Comparison of ENCODE assay signal across 22 cellular contexts in genomic region chr15:69958494-69959134, GRCh38.
A peak's percentile ranks its signal among the peaks of the same experiment; 100 is the strongest.
DNase-seq lines count a peak whose midpoint lies in the region; ATAC-seq, FAIRE-seq and TF ChIP-seq lines count a peak whose summit lies in the region.
"Had no signal": no experiment of that assay in that cellular context is flagged by ENCODE, and none has a peak within 500 bp of the region (broad histone marks: within the 10 kb centered on the region; RNA-seq: fewer than 3 reads in every experiment).

No MANE protein-coding gene starts in this region.

- no peaks in the 10 kb centered on the region for H3K36me3 Mint-ChIP-seq in memory B cell
- H3K36me3 Mint-ChIP-seq in effector memory CD8-positive, alpha-beta T cell (ENCODE audit: insufficient read depth): peaks cover 2% of the 10 kb centered on the region
- H3K36me3 Mint-ChIP-seq: CD14-positive monocyte; naive thymus-derived CD8-positive, alpha-beta T cell; stimulated activated effector memory CD8-positive, alpha-beta T cell treated with anti-CD3 and anti-CD28 coated beads, Interleukin-12 subunit alpha, Interleukin-12 subunit beta, amount 100 ng/mL, for 72 hours had no signal

- TF ChIP-seq RAD21 in Ishikawa (IDR thresholded peaks at IDR 0.05; ENCODE audit: low read depth) (no peak), GM12878 (IDR thresholded peaks at IDR 0.05; ENCODE audit: insufficient read depth, low read depth, low read length) (no peak)

- in situ Hi-C loops in GM12878 (cut with MboI): no loop called here

- RAD21 ChIA-PET in GM12878 (lab: Charles Lee; ENCODE audit: unreplicated experiment): interaction anchor here (0.5 kb wide), 1 partner anchor 367 kb away, joined by 3 read pairs; no protein-coding TSS in a partner anchor

- ATAC-seq in GM12878: no peak
- no peak for ATAC-seq in memory B cell (ENCODE audit: low read depth)
- no peak for ATAC-seq in effector memory CD8-positive, alpha-beta T cell (replicated peaks)
- ATAC-seq in gastroesophageal sphincter: no peak
- ATAC-seq: naive thymus-derived CD8-positive, alpha-beta T cell; stimulated activated effector memory CD8-positive, alpha-beta T cell treated with anti-CD3 and anti-CD28 coated beads, Interleukin-12 subunit alpha, Interleukin-12 subunit beta, amount 100 ng/mL, for 72 hours had no signal

- no peaks in the 10 kb centered on the region for H3K9me3 ChIP-seq in GM12878 (replicated peaks; ENCODE audit: control insufficient read depth, insufficient read depth, low read length)
- H3K9me3 ChIP-seq in gastroesophageal sphincter: no peaks in the 10 kb centered on the region
- H3K9me3 ChIP-seq: colonic mucosa, prostate gland, spleen, transverse colon had no signal

- no peak overlapping the region for H2AFZ ChIP-seq in GM12878 (ENCODE audit: control insufficient read depth, low read depth, low read length)

- H3K27ac ChIP-seq in GM12878 (ENCODE audit: control insufficient read depth, insufficient read depth): no peak overlapping the region
- H3K27ac ChIP-seq in gastroesophageal sphincter: no peak overlapping the region
- H3K27ac ChIP-seq: colonic mucosa, epithelial cell of prostate, prostate gland, transverse colon had no signal

- intact Hi-C loops in GM12878 (cut with micrococcal nuclease; ENCODE audit: unreplicated experiment): no loop called here

- BruUV-seq in GM12878 (replicated peaks; lab: Mats Ljungman, UMichigan): no TSS peak

- CTCF ChIA-PET in GM12878 (lab: Yijun Ruan, JAX): interaction anchor here (0.6 kb wide), 1 partner anchor 530 kb away, joined by 3 read pairs; no protein-coding TSS in a partner anchor

- peaks cover 3% of the 10 kb centered on the region for H3K27me3 Mint-ChIP-seq in memory B cell
- H3K27me3 Mint-ChIP-seq in effector memory CD8-positive, alpha-beta T cell: peaks cover 6 to 19% of the 10 kb centered on the region in 2 donors

- H3K27ac Mint-ChIP-seq in memory B cell: peak overlapping the region; percentile 84
- H3K27ac Mint-ChIP-seq in effector memory CD8-positive, alpha-beta T cell: no peak overlapping the region
- H3K27ac Mint-ChIP-seq: HFFc6; naive thymus-derived CD8-positive, alpha-beta T cell; stimulated activated effector memory CD8-positive, alpha-beta T cell treated with anti-CD3 and anti-CD28 coated beads, Interleukin-12 subunit alpha, Interleukin-12 subunit beta, amount 100 ng/mL, for 72 hours had no signal

- H4K20me1 ChIP-seq in GM12878 (ENCODE audit: control insufficient read depth, insufficient read depth): no peaks in the 10 kb centered on the region

- H3K4me2 ChIP-seq in GM12878 (ENCODE audit: control insufficient read depth, insufficient read depth): no peak overlapping the region

- H3K27me3 ChIP-seq in GM12878 (replicated peaks in 1 of 2; ENCODE audit: control insufficient read depth in 2 of 2, insufficient read depth in 2 of 2, low read length in 1 of 2) (no peaks in the 10 kb centered on the region), gastroesophageal sphincter (peaks cover 12% of the 10 kb centered on the region)
- H3K27me3 ChIP-seq: colonic mucosa, transverse colon had no signal

- no peak for TF ChIP-seq POLR2A in GM12878 (IDR thresholded peaks at IDR 0.05; ENCODE audit: low read depth, low read length)
- TF ChIP-seq POLR2A in gastroesophageal sphincter (IDR thresholded peaks at IDR 0.05): no peak

- SMC1A ChIA-PET in GM12878 (lab: Charles Lee; ENCODE audit: uncharacterized antibody, unreplicated experiment): no interaction called here

- no peaks in the 10 kb centered on the region for H3K4me1 ChIP-seq in GM12878 (ENCODE audit: control insufficient read depth, insufficient read depth, low read length)
- no peaks in the 10 kb centered on the region for H3K4me1 ChIP-seq in gastroesophageal sphincter
- H3K4me1 ChIP-seq: colonic mucosa, prostate gland, transverse colon had no signal

- TF ChIP-seq CTCF in GM12878 (IDR thresholded peaks at IDR 0.05 in 2 of 3, conservative IDR thresholded peaks at IDR 0.05 in 1 of 3; ENCODE audit: control insufficient read depth in 2 of 3, extremely low read depth in 1 of 3, insufficient read depth in 1 of 3, low read depth in 3 of 3, low read length in 3 of 3) (no peak), gastroesophageal sphincter (IDR thresholded peaks at IDR 0.05) (no peak)

- no peaks in the 10 kb centered on the region for H3K36me3 ChIP-seq in GM12878 (ENCODE audit: control insufficient read depth in 2 of 2, insufficient read depth in 2 of 2, low read length in 1 of 2)
- H3K36me3 ChIP-seq in gastroesophageal sphincter: no peaks in the 10 kb centered on the region
- H3K36me3 ChIP-seq: colonic mucosa, prostate gland, spleen, transverse colon had no signal

- WGBS in GM12878 (ENCODE audit: insufficient coverage, insufficient replicate concordance, low lambda C conversion rate, missing lambda C conversion rate): 11% methylated on average over 3 of the region's 3 CpGs
- 50 to 66% methylated on average over 3 of the region's 3 CpGs for WGBS in gastroesophageal sphincter (ENCODE audit: low coverage in 1 of 2), 2 donors

- no peak for FAIRE-seq in GM12878 (lab: Jason Lieb, UNC)
- FAIRE-seq: G401.6 had no signal

- H3K4me1 Mint-ChIP-seq in memory B cell: peaks cover 15% of the 10 kb centered on the region
- no peaks in the 10 kb centered on the region for H3K4me1 Mint-ChIP-seq in effector memory CD8-positive, alpha-beta T cell (ENCODE audit: low read depth in 2 of 2)
- H3K4me1 Mint-ChIP-seq: stimulated activated effector memory CD8-positive, alpha-beta T cell treated with anti-CD3 and anti-CD28 coated beads, Interleukin-12 subunit alpha, Interleukin-12 subunit beta, amount 100 ng/mL, for 72 hours had no signal

- H3K9me3 Mint-ChIP-seq in memory B cell: no peaks in the 10 kb centered on the region
- H3K9me3 Mint-ChIP-seq in effector memory CD8-positive, alpha-beta T cell: no peaks in the 10 kb centered on the region
- H3K9me3 Mint-ChIP-seq: HFFc6; naive thymus-derived CD8-positive, alpha-beta T cell; stimulated activated effector memory CD8-positive, alpha-beta T cell treated with anti-CD3 and anti-CD28 coated beads, Interleukin-12 subunit alpha, Interleukin-12 subunit beta, amount 100 ng/mL, for 72 hours had no signal

- H3K4me3 Mint-ChIP-seq in memory B cell: no peak overlapping the region
- H3K4me3 Mint-ChIP-seq in effector memory CD8-positive, alpha-beta T cell: no peak overlapping the region
- H3K4me3 Mint-ChIP-seq: CD14-positive monocyte; HFFc6; naive thymus-derived CD8-positive, alpha-beta T cell; stimulated activated effector memory CD8-positive, alpha-beta T cell treated with anti-CD3 and anti-CD28 coated beads, Interleukin-12 subunit alpha, Interleukin-12 subunit beta, amount 100 ng/mL, for 72 hours had no signal

- DNase-seq in NCI-H2196 (lab: John Stamatoyannopoulos, UW; ENCODE audit: unreplicated experiment) (peak; percentile 1), NCI-H2196 treated with DMSO at 0.1 percent for 48 hours (lab: John Stamatoyannopoulos, UW; ENCODE audit: unreplicated experiment) (no peak), GM12878 (ENCODE audit: low read depth, low spot score) (no peak), memory B cell (ENCODE audit: low spot score in 2 of 2) (no peak)
- no peak for DNase-seq in effector memory CD8-positive, alpha-beta T cell
- no peak for DNase-seq in stimulated activated CD4-positive, alpha-beta T cell treated with anti-CD3 and anti-CD28 coated beads, Interleukin-12 subunit alpha, Interleukin-12 subunit beta, amount 100 ng/mL, for 4 hours
- DNase-seq: colonic mucosa; glutamatergic neuron; HFFc6; islet precursor cell; naive thymus-derived CD8-positive, alpha-beta T cell; NCI-H1092; SHP77; spleen; transverse colon had no signal

- TF ChIP-seq EP300 in Ishikawa (IDR thresholded peaks at IDR 0.05; ENCODE audit: borderline replicate concordance) (no peak), GM12878 (IDR thresholded peaks at IDR 0.05; ENCODE audit: borderline replicate concordance in 1 of 2, control insufficient read depth in 1 of 2, low read depth in 2 of 2, low read length in 2 of 2) (no peak), gastroesophageal sphincter (IDR thresholded peaks at IDR 0.05) (no peak)

- H3K79me2 ChIP-seq in GM12878 (ENCODE audit: control insufficient read depth, insufficient read depth, low read length): no peaks in the 10 kb centered on the region

- no peak overlapping the region for H3K4me3 ChIP-seq in GM12878
- H3K4me3 ChIP-seq in gastroesophageal sphincter: no peak overlapping the region
- H3K4me3 ChIP-seq: colonic mucosa, prostate gland, transverse colon had no signal

- no peak overlapping the region for H3K9ac ChIP-seq in GM12878 (ENCODE audit: control insufficient read depth, insufficient read depth, low read length)

- POLR2A ChIA-PET in GM12878 (lab: Charles Lee): no interaction called here

TF ChIP-seq in Ishikawa, 13 proteins besides CTCF, POLR2A, EP300 and RAD21:
- TF ChIP-seq USF1 (IDR thresholded peaks at IDR 0.05) (no peak), YY1 (IDR thresholded peaks at IDR 0.05; ENCODE audit: low read depth) (peak; percentile 59; the same call in 1 of the 2 replicates)

TF ChIP-seq in GM12878, 131 proteins besides CTCF, POLR2A, EP300 and RAD21 (continues in another document):
- TF ChIP-seq SREBF1 (IDR thresholded peaks at IDR 0.05; ENCODE audit: low read length) (no peak), CEBPB (IDR thresholded peaks at IDR 0.05; ENCODE audit: borderline replicate concordance in 1 of 2, low read depth in 2 of 2, low read length in 2 of 2) (no peak), ZBTB4 (CRISPR knock-in tag; IDR thresholded peaks at IDR 0.05) (no peak), IKZF1 (conservative IDR thresholded peaks at IDR 0.05) (no peak), YY1 (IDR thresholded peaks at IDR 0.05; ENCODE audit: low read depth, low read length) (0 out of 2 replicates have a peak, but pooled peaks have one; percentile 12)
